In the genomic region with DNA sequence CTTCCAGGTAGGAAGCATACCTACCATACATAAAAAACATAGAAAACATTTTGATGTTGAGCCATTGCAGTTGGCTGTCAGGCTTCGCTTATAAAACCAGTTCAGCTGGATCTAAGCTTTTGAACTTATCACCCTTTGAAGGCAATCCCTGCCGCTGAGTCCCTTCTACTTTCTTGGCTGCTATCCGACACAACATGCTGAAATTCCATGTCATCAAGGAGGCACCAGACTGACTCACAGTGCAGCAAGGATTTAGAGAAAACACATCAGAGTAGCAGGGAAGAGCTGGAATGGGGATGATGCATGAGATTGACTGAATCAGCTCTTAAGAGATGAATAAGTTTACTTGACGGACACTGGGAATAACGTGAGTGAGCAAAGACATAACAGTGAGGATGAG, we compare ENCODE assay signal across 11 cellular contexts.
A peak's percentile ranks its signal among the peaks of the same experiment; 100 is the strongest.
DNase-seq lines count a peak whose midpoint lies in the region; ATAC-seq, FAIRE-seq and TF ChIP-seq lines count a peak whose summit lies in the region.
"Had no signal": no experiment of that assay in that cellular context is flagged by ENCODE, and none has a peak within 500 bp of the region (broad histone marks: within the 10 kb centered on the region; RNA-seq: fewer than 3 reads in every experiment).

No MANE protein-coding gene starts in this region.

- H3K4me2 ChIP-seq in keratinocyte (ENCODE audit: control insufficient read depth, extremely low read depth, insufficient read depth, low read depth, low read length) = peak overlapping the region; percentile 23

- FAIRE-seq in keratinocyte (lab: Jason Lieb, UNC) = peak; percentile 96
- FAIRE-seq: endometrium had no signal

- peaks cover 10% of the 10 kb centered on the region for H3K4me1 ChIP-seq in body of pancreas
- peaks cover 9% of the 10 kb centered on the region for H3K4me1 ChIP-seq in keratinocyte (ENCODE audit: control insufficient read depth, extremely low read depth, insufficient read depth, low read length)
- no peaks in the 10 kb centered on the region for H3K4me1 ChIP-seq in ascending aorta
- H3K4me1 ChIP-seq: HAP-1 had no signal

- H2AFZ ChIP-seq in keratinocyte (ENCODE audit: control insufficient read depth, low read length) = no peak overlapping the region

- DNase-seq in left ventricle myocardium superior = no peak
- no peak for DNase-seq in Right ventricle myocardium inferior (ENCODE audit: missing footprints)
- DNase-seq in body of pancreas = peak in 3 of 4 donors; percentile 34 to 64 (median 37)
- peak; percentile 77 for DNase-seq in keratinocyte (ENCODE audit: low read depth, low spot score)
- no peak for DNase-seq in ascending aorta (ENCODE audit: low spot score in 2 of 2)
- no peak for DNase-seq in NCI-H524 treated with DMSO at 0.1 percent for 48 hours (lab: John Stamatoyannopoulos, UW)
- DNase-seq in effector CD4-positive, alpha-beta T cell = no peak
- DNase-seq: NCI-H446 treated with DMSO at 0.1 percent for 48 hours had no signal

- H3K4me3 ChIP-seq in body of pancreas (no peak overlapping the region), keratinocyte (ENCODE audit: control insufficient read depth in 2 of 3, extremely low read depth in 1 of 3, insufficient read depth in 2 of 3, low read depth in 1 of 3, low read length in 3 of 3) (no peak overlapping the region), ascending aorta (no peak overlapping the region)
- H3K4me3 ChIP-seq: HAP-1 had no signal

- H3K36me3 ChIP-seq in body of pancreas (replicated peaks in 1 of 2; ENCODE audit: insufficient read depth in 1 of 2, low read depth in 2 of 2) (no peaks in the 10 kb centered on the region), keratinocyte (ENCODE audit: control insufficient read depth in 2 of 2, extremely low read depth in 1 of 2, insufficient read depth in 2 of 2, low read length in 2 of 2) (no peaks in the 10 kb centered on the region), ascending aorta (no peaks in the 10 kb centered on the region)
- H3K36me3 ChIP-seq: HAP-1 had no signal

- no peaks in the 10 kb centered on the region for H3K9me1 ChIP-seq in keratinocyte (ENCODE audit: control insufficient read depth, extremely low read depth, insufficient read depth, low read length)

- H3K27me3 ChIP-seq in body of pancreas = peaks cover 0 to 2% of the 10 kb centered on the region in 2 donors
- no peaks in the 10 kb centered on the region for H3K27me3 ChIP-seq in keratinocyte (ENCODE audit: control insufficient read depth, extremely low read depth, insufficient read depth, low read length)
- no peaks in the 10 kb centered on the region for H3K27me3 ChIP-seq in ascending aorta

- H3K9me3 ChIP-seq in body of pancreas (no peaks in the 10 kb centered on the region), keratinocyte (ENCODE audit: control insufficient read depth, low read depth, low read length) (no peaks in the 10 kb centered on the region), ascending aorta (peaks cover 0 to 9% of the 10 kb centered on the region in 2 donors)
- H3K9me3 ChIP-seq: HAP-1 had no signal

- TF ChIP-seq POLR2A in body of pancreas (IDR thresholded peaks at IDR 0.05) = no peak

- intact Hi-C loops in left ventricle myocardium superior (cut with micrococcal nuclease) (no loop called here), Right ventricle myocardium inferior (cut with DNase I) (no loop called here), body of pancreas (cut with DNase I) (no loop called here), ascending aorta (cut with DNase I) (no loop called here)

- no peak overlapping the region for H3K9ac ChIP-seq in keratinocyte (ENCODE audit: control insufficient read depth, extremely low read depth, insufficient read depth, low read length)

- H3K79me2 ChIP-seq in keratinocyte (ENCODE audit: control insufficient read depth, insufficient read depth, low read length) = no peaks in the 10 kb centered on the region

- ATAC-seq in left ventricle myocardium superior (peak; percentile 52), Right ventricle myocardium inferior (no peak), body of pancreas (peak; percentile 27), GM21529 (IDR thresholded peaks at IDR 0.05; ENCODE audit: unreplicated experiment) (no peak)

- TF ChIP-seq CTCF in body of pancreas (IDR thresholded peaks at IDR 0.05) = no peak
- TF ChIP-seq CTCF in keratinocyte (optimal IDR thresholded peaks at IDR 0.05 in 1 of 3, IDR thresholded peaks at IDR 0.05 in 1 of 3, conservative IDR thresholded peaks at IDR 0.05 in 1 of 3; ENCODE audit: extremely low read depth in 1 of 3, insufficient read depth in 2 of 3, low read length in 3 of 3) = no peak
- TF ChIP-seq CTCF in ascending aorta (IDR thresholded peaks at IDR 0.05) = no peak

- 53 to 55% methylated on average over 5 of the region's 5 CpGs for WGBS in body of pancreas, 2 donors

- H3K27ac ChIP-seq in body of pancreas (no peak overlapping the region), keratinocyte (ENCODE audit: control insufficient read depth, insufficient read depth, low read length) (no peak overlapping the region), ascending aorta (no peak overlapping the region)

- no peaks in the 10 kb centered on the region for H4K20me1 ChIP-seq in keratinocyte (ENCODE audit: control insufficient read depth, extremely low read depth, insufficient read depth, low read length)

- dilution Hi-C loops in keratinocyte (cut with MboI; ENCODE audit: extremely low pct_ligation_motif_present, low sequenced_read_pairs) = no loop called here

Comparison
In these comparisons a context has a peak if more than half of its experiments do, and no peak if none do; other contexts are left out.
1. ATAC-seq: peak in left ventricle myocardium superior (single experiment) and body of pancreas (single experiment); none in Right ventricle myocardium inferior (single experiment) and GM21529 (single experiment).
2. DNase-seq: peak in body of pancreas (3 of 4) and keratinocyte (single experiment); none in left ventricle myocardium superior (single experiment), Right ventricle myocardium inferior (single experiment), ascending aorta (0 of 2), NCI-H524 treated with DMSO at 0.1 percent for 48 hours (single experiment) and effector CD4-positive, alpha-beta T cell (single experiment).